Comparison of ENCODE assay signal across 8 cellular contexts in genomic region chr17:45371414-45372324, GRCh38. TPM values are rescaled to one million over a fixed set of nuclear protein-coding genes. Genes with fewer than 3 reads are reported as not detected.
DNase-seq lines count a peak whose midpoint lies in the region; ATAC-seq and TF ChIP-seq lines count a peak whose summit lies in the region.

No MANE protein-coding gene starts in this region.

- DNase-seq in AG08395 (ENCODE audit: low spot score) (peak; percentile 96), HFFc6 (peak; percentile 92), fibroblast of villous mesenchyme (ENCODE audit: low read depth) (peak; percentile 95), thyroid gland (peak; percentile 87 to 91), globus pallidus (ENCODE audit: low spot score) (no peak)
- DNase-seq in activated T-cell treated with anti-CD3 and anti-CD28 coated beads, Interleukin-2, amount 50 U/mL, for 24 hours, result peak; percentile 64
- peak; percentile 74 for DNase-seq in natural killer cell treated with Interleukin-12 subunit alpha and Interleukin-12 subunit beta and Interleukin-15 and Interleukin-18, amount 100 ng/mL, for 72 hours (ENCODE audit: low spot score)

- peak overlapping the region; percentile 80 for H3K4me3 Mint-ChIP-seq in HFFc6
- H3K4me3 Mint-ChIP-seq in activated T-cell treated with anti-CD3 and anti-CD28 coated beads, Interleukin-2, amount 50 U/mL, for 24 hours, result peak overlapping the region; percentile 58
- peak overlapping the region; percentile 60 for H3K4me3 Mint-ChIP-seq in natural killer cell treated with Interleukin-12 subunit alpha and Interleukin-12 subunit beta and Interleukin-15 and Interleukin-18, amount 100 ng/mL, for 72 hours

- H3K4me3 ChIP-seq in fibroblast of villous mesenchyme (ENCODE audit: low read depth, low read length), result peak overlapping the region; percentile 35
- H3K4me3 ChIP-seq in thyroid gland (replicated peaks in 1 of 3), result no peak overlapping the region

- no peaks in the 10 kb centered on the region for H3K9me3 Mint-ChIP-seq in HFFc6
- H3K9me3 Mint-ChIP-seq in activated T-cell treated with anti-CD3 and anti-CD28 coated beads, Interleukin-2, amount 50 U/mL, for 24 hours, result no peaks in the 10 kb centered on the region
- no peaks in the 10 kb centered on the region for H3K9me3 Mint-ChIP-seq in natural killer cell treated with Interleukin-12 subunit alpha and Interleukin-12 subunit beta and Interleukin-15 and Interleukin-18, amount 100 ng/mL, for 72 hours

- no peaks in the 10 kb centered on the region for H3K27me3 ChIP-seq in thyroid gland

- no peaks in the 10 kb centered on the region for H3K36me3 Mint-ChIP-seq in HFFc6 (ENCODE audit: low read depth)
- H3K36me3 Mint-ChIP-seq in activated T-cell treated with anti-CD3 and anti-CD28 coated beads, Interleukin-2, amount 50 U/mL, for 24 hours (ENCODE audit: low read depth), result no peaks in the 10 kb centered on the region
- H3K36me3 Mint-ChIP-seq in natural killer cell treated with Interleukin-12 subunit alpha and Interleukin-12 subunit beta and Interleukin-15 and Interleukin-18, amount 100 ng/mL, for 72 hours, result no peaks in the 10 kb centered on the region

- peak in 1 of 2 donors; percentile 21 for TF ChIP-seq POLR2A in thyroid gland (IDR thresholded peaks at IDR 0.05)

- H3K27ac Mint-ChIP-seq in HFFc6, result peak overlapping the region; percentile 99
- peak overlapping the region; percentile 73 for H3K27ac Mint-ChIP-seq in activated T-cell treated with anti-CD3 and anti-CD28 coated beads, Interleukin-2, amount 50 U/mL, for 24 hours
- H3K27ac Mint-ChIP-seq in natural killer cell treated with Interleukin-12 subunit alpha and Interleukin-12 subunit beta and Interleukin-15 and Interleukin-18, amount 100 ng/mL, for 72 hours, result peak overlapping the region in 1 of 2 donors; percentile 61

- intact Hi-C loops in thyroid gland (cut with DNase I), result no loop called here

- H3K27me3 Mint-ChIP-seq in HFFc6 (ENCODE audit: insufficient read depth), result peaks cover 5% of the 10 kb centered on the region; the same call in 1 of the 2 replicates
- H3K27me3 Mint-ChIP-seq in activated T-cell treated with anti-CD3 and anti-CD28 coated beads, Interleukin-2, amount 50 U/mL, for 24 hours, result peaks cover 8% of the 10 kb centered on the region
- peaks cover 19 to 30% of the 10 kb centered on the region in 2 donors for H3K27me3 Mint-ChIP-seq in natural killer cell treated with Interleukin-12 subunit alpha and Interleukin-12 subunit beta and Interleukin-15 and Interleukin-18, amount 100 ng/mL, for 72 hours

- H3K27ac ChIP-seq in thyroid gland, result peak overlapping the region in 2 of 3 donors; percentile 59 to 72

- peaks cover 5 to 17% of the 10 kb centered on the region in 2 donors for H3K4me1 ChIP-seq in thyroid gland

- peaks cover 62% of the 10 kb centered on the region for H3K4me1 Mint-ChIP-seq in HFFc6 (ENCODE audit: low read depth)
- H3K4me1 Mint-ChIP-seq in activated T-cell treated with anti-CD3 and anti-CD28 coated beads, Interleukin-2, amount 50 U/mL, for 24 hours (ENCODE audit: low read depth), result peaks cover 18% of the 10 kb centered on the region
- H3K4me1 Mint-ChIP-seq in natural killer cell treated with Interleukin-12 subunit alpha and Interleukin-12 subunit beta and Interleukin-15 and Interleukin-18, amount 100 ng/mL, for 72 hours (ENCODE audit: low read depth in 2 of 2), result peaks cover 10 to 18% of the 10 kb centered on the region in 2 donors

- WGBS in thyroid gland, 2 donors, result 30 to 43% methylated on average over 27 to 43 of the region's 55 CpGs

- no peaks in the 10 kb centered on the region for H3K9me3 ChIP-seq in thyroid gland

- TF ChIP-seq CTCF in HFFc6 (IDR thresholded peaks at IDR 0.05), result no peak; the same call in 1 of the 2 replicates
- TF ChIP-seq CTCF in fibroblast of villous mesenchyme (IDR thresholded peaks at IDR 0.05; ENCODE audit: insufficient read depth, low read depth, low read length), result no peak
- no peak for TF ChIP-seq CTCF in thyroid gland (IDR thresholded peaks at IDR 0.05)

- no peaks in the 10 kb centered on the region for H3K36me3 ChIP-seq in thyroid gland

- peak; percentile 77 to 83 for ATAC-seq in natural killer cell treated with Interleukin-12 subunit alpha and Interleukin-12 subunit beta and Interleukin-15 and Interleukin-18, amount 100 ng/mL, for 72 hours
- no peak for ATAC-seq in GM19397 (IDR thresholded peaks at IDR 0.05; ENCODE audit: unreplicated experiment)

RNA-seq across cellular contexts. Expression of gene MAP3K14, which starts 54.8 kb away (rescaled TPM):
- 1 to 10 TPM; 5.6 to 8.8 (median 6.6) TPM for total RNA-seq in HFFc6 (2021; fragmentation: NEBNext Ultra II Directional; extraction: Animal tissue kit (Norgen Biotek cat#: 25700))
- total RNA-seq in fibroblast of villous mesenchyme (1.6 and 1.7 TPM in 2 replicates), thyroid gland (10 to 100 TPM in 1 of 4 donors, 1 to 10 TPM in 3; 4.1 to 21.7 (median 6.2) TPM)
- total RNA-seq in natural killer cell treated with Interleukin-12 subunit alpha and Interleukin-12 subunit beta and Interleukin-15 and Interleukin-18, amount 100 ng/mL, for 72 hours, result 10 to 100 TPM; 65.9 to 75.4 TPM
